Comparison of ENCODE assay signal across 2 cellular contexts in the genomic region with DNA sequence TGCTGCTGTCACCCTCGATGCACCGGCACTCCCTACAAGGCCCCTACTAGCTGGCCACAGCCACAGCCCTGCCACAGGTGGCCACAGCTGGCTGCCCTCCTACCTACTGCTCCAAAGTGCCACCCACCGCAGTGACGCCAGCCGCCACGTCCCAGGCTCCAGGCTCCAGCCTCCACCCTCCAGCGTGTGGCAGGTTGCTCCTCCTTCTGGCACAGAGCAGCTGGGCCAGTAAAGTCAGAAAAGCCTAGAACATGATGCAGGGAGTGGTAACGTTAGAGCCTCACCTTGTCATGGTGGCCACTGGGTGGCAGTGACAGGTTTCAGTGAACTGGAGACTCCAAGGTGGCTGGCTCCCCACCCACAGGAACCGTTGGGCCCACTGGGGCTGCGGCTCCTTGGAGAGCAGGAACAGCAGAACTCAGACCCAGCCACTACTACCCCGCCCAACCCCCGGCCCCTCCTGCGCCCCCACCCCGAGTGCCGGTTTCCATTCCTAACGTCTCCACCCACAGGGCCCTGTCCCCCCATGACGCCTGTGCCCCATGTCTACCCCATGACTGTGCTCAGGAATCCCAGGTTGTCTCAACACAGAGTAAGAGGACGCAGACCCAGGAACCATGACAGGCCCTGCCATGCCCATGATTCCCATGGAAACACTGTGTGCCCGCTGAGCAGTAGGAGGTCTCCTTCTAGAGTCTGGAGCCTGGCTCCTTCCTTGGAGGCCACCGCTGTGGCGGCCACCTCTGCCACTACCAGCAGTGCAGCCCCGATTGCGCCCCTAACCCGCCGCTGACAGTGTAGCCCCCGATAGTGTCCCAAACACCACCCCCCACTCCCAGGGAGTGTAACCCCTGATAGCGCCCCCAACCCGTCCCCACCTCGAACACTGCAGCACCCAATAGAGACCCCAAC.
TF ChIP-seq lines count a peak whose summit lies in the region.

No MANE protein-coding gene starts in this region.

TF ChIP-seq in GM23338, 12 proteins besides CTCF, POLR2A, EP300 and RAD21 (continued from another document and continues in another):
- TF ChIP-seq, protein P1, sequence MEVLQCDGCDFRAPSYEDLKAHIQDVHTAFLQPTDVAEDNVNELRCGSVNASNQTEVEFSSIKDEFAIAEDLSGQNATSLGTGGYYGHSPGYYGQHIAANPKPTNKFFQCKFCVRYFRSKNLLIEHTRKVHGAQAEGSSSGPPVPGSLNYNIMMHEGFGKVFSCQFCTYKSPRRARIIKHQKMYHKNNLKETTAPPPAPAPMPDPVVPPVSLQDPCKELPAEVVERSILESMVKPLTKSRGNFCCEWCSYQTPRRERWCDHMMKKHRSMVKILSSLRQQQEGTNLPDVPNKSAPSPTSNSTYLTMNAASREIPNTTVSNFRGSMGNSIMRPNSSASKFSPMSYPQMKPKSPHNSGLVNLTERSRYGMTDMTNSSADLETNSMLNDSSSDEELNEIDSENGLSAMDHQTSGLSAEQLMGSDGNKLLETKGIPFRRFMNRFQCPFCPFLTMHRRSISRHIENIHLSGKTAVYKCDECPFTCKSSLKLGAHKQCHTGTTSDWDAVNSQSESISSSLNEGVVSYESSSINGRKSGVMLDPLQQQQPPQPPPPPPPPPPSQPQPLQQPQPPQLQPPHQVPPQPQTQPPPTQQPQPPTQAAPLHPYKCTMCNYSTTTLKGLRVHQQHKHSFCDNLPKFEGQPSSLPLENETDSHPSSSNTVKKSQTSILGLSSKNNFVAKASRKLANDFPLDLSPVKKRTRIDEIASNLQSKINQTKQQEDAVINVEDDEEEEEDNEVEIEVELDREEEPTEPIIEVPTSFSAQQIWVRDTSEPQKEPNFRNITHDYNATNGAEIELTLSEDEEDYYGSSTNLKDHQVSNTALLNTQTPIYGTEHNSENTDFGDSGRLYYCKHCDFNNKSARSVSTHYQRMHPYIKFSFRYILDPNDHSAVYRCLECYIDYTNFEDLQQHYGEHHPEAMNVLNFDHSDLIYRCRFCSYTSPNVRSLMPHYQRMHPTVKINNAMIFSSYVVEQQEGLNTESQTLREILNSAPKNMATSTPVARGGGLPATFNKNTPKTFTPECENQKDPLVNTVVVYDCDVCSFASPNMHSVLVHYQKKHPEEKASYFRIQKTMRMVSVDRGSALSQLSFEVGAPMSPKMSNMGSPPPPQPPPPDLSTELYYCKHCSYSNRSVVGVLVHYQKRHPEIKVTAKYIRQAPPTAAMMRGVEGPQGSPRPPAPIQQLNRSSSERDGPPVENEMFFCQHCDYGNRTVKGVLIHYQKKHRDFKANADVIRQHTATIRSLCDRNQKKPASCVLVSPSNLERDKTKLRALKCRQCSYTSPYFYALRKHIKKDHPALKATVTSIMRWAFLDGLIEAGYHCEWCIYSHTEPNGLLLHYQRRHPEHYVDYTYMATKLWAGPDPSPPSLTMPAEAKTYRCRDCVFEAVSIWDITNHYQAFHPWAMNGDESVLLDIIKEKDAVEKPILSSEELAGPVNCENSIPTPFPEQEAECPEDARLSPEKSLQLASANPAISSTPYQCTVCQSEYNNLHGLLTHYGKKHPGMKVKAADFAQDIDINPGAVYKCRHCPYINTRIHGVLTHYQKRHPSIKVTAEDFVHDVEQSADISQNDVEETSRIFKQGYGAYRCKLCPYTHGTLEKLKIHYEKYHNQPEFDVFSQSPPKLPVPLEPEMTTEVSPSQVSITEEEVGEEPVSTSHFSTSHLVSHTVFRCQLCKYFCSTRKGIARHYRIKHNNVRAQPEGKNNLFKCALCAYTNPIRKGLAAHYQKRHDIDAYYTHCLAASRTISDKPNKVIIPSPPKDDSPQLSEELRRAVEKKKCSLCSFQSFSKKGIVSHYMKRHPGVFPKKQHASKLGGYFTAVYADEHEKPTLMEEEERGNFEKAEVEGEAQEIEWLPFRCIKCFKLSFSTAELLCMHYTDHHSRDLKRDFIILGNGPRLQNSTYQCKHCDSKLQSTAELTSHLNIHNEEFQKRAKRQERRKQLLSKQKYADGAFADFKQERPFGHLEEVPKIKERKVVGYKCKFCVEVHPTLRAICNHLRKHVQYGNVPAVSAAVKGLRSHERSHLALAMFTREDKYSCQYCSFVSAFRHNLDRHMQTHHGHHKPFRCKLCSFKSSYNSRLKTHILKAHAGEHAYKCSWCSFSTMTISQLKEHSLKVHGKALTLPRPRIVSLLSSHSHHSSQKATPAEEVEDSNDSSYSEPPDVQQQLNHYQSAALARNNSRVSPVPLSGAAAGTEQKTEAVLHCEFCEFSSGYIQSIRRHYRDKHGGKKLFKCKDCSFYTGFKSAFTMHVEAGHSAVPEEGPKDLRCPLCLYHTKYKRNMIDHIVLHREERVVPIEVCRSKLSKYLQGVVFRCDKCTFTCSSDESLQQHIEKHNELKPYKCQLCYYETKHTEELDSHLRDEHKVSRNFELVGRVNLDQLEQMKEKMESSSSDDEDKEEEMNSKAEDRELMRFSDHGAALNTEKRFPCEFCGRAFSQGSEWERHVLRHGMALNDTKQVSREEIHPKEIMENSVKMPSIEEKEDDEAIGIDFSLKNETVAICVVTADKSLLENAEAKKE (CRISPR knock-in tag; IDR thresholded peaks at IDR 0.05) = no peak
- TF ChIP-seq ZNF331 (CRISPR knock-in tag; IDR thresholded peaks at IDR 0.05; ENCODE audit: low read depth) = no peak
- no peak for TF ChIP-seq JUNB (IDR thresholded peaks at IDR 0.05; ENCODE audit: unreplicated experiment)
- no peak for TF ChIP-seq EZH2phosphoT487 (IDR thresholded peaks at IDR 0.05; ENCODE audit: unreplicated experiment)
- no peak for TF ChIP-seq STAT1 (IDR thresholded peaks at IDR 0.05; ENCODE audit: unreplicated experiment)
- TF ChIP-seq, protein P2, sequence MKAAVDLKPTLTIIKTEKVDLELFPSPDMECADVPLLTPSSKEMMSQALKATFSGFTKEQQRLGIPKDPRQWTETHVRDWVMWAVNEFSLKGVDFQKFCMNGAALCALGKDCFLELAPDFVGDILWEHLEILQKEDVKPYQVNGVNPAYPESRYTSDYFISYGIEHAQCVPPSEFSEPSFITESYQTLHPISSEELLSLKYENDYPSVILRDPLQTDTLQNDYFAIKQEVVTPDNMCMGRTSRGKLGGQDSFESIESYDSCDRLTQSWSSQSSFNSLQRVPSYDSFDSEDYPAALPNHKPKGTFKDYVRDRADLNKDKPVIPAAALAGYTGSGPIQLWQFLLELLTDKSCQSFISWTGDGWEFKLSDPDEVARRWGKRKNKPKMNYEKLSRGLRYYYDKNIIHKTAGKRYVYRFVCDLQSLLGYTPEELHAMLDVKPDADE (IDR thresholded peaks at IDR 0.05) = no peak

TF ChIP-seq in WTC11, 78 proteins besides CTCF, POLR2A, EP300 and RAD21 (continued from another document):
- TF ChIP-seq MYBL2 (CRISPR knock-in tag; IDR thresholded peaks at IDR 0.05) = no peak
- TF ChIP-seq, protein P3, sequence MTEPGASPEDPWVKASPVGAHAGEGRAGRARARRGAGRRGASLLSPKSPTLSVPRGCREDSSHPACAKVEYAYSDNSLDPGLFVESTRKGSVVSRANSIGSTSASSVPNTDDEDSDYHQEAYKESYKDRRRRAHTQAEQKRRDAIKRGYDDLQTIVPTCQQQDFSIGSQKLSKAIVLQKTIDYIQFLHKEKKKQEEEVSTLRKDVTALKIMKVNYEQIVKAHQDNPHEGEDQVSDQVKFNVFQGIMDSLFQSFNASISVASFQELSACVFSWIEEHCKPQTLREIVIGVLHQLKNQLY (CRISPR knock-in tag; IDR thresholded peaks at IDR 0.05) = no peak
